In genomic region chr18:61833387-61833786, GRCh38 we compare ENCODE assay signal across 1 cellular context.
TF ChIP-seq lines count a peak whose summit lies in the region.

No MANE protein-coding gene starts in this region.

TF ChIP-seq in SK-N-SH, 30 proteins besides CTCF, POLR2A, EP300 and RAD21 (continued from another document):
- TF ChIP-seq REST (IDR thresholded peaks at IDR 0.05; ENCODE audit: low read depth, low read length) (no peak), EZH2phosphoT487 (IDR thresholded peaks at IDR 0.05; ENCODE audit: borderline replicate concordance, low read depth) (no peak), PBX3 (IDR thresholded peaks at IDR 0.05) (peak; percentile 53; the same call in 1 of the 2 replicates), TCF12 (IDR thresholded peaks at IDR 0.05) (peak; percentile 86), JUND (IDR thresholded peaks at IDR 0.05) (peak; percentile 33; the same call in 1 of the 2 replicates), MAX (IDR thresholded peaks at IDR 0.05; ENCODE audit: low read depth) (0 out of 2 replicates have a peak, but pooled peaks have one; percentile 36), YY1 (IDR thresholded peaks at IDR 0.05; ENCODE audit: low read depth) (no peak), POLR2AphosphoS5 (IDR thresholded peaks at IDR 0.05; ENCODE audit: low read depth, low read length) (peak; percentile 72), FOSL2 (IDR thresholded peaks at IDR 0.05; ENCODE audit: borderline replicate concordance, low read depth) (no peak), RXRA (IDR thresholded peaks at IDR 0.05; ENCODE audit: borderline replicate concordance, low read depth) (no peak), TAF1 (IDR thresholded peaks at IDR 0.05; ENCODE audit: borderline replicate concordance, low read depth, low read length) (no peak), GABPA (IDR thresholded peaks at IDR 0.05; ENCODE audit: low read depth) (peak; percentile 35; the same call in 1 of the 2 replicates), FOXJ3 (CRISPR knock-in tag; IDR thresholded peaks at IDR 0.05) (no peak), CHD2 (IDR thresholded peaks at IDR 0.05; ENCODE audit: low read length, partially characterized antibody) (peak; percentile 17), MEF2A (IDR thresholded peaks at IDR 0.05; ENCODE audit: borderline replicate concordance, low read depth) (no peak)
